ENCODE assay signal across 8 cellular contexts in genomic region chr11:118251858-118252652, GRCh38. TPM values are rescaled to one million over a fixed set of nuclear protein-coding genes. Genes with fewer than 3 reads are reported as not detected.
A peak's percentile ranks its signal among the peaks of the same experiment; 100 is the strongest.
DNase-seq lines count a peak whose midpoint lies in the region; ATAC-seq, FAIRE-seq and TF ChIP-seq lines count a peak whose summit lies in the region.

Gene MPZL3 (minus strand): TSS chr11:118252365. CDS start chr11:118252294, 71 bp downstream.

- peak; percentile 89 for FAIRE-seq in HepG2 (lab: Jason Lieb, UNC)

- peak within 1 kb of the TSS; percentile 91 for H3K9ac ChIP-seq in HepG2 (ENCODE audit: insufficient read depth, low read depth, low read length)

- H3K4me1 ChIP-seq in ACC112 (ENCODE audit: control insufficient read depth, insufficient read depth, low read length, unreplicated experiment) (no peaks in the 10 kb centered on the region), HepG2 (ENCODE audit: insufficient read depth, low read length) (peaks cover 27% of the 10 kb centered on the region)

- H3K79me2 ChIP-seq in ACC112 (ENCODE audit: control insufficient read depth, insufficient read depth, low read length, unreplicated experiment), result no peaks in the 10 kb centered on the region
- peaks cover 2% of the 10 kb centered on the region for H3K79me2 ChIP-seq in HepG2 (ENCODE audit: insufficient read depth, low read length)

- peak in 1 of 2 experiments; percentile 73; a peak in 2 of 4 replicates for TF ChIP-seq POLR2A in HepG2 (IDR thresholded peaks at IDR 0.05; ENCODE audit: insufficient read depth in 1 of 2, low read depth in 2 of 2, low read length in 2 of 2)

- 0 out of 2 replicates have a peak, but pooled peaks have one; percentile 40 for TF ChIP-seq RAD21 in HepG2 (CRISPR knock-in tag; IDR thresholded peaks at IDR 0.05)

- H3K4me3 ChIP-seq in ACC112 (ENCODE audit: low read depth, low read length) (peak within 1 kb of the TSS; percentile 73), dorsolateral prefrontal cortex (peak within 1 kb of the TSS; percentile 57 to 94 (median 78)), HepG2 (replicated peaks in 1 of 3; ENCODE audit: insufficient read depth in 1 of 3, low read depth in 2 of 3, low read length in 3 of 3) (peak within 1 kb of the TSS; percentile 88 to 98 (median 89))

- H3K9me3 ChIP-seq in HepG2 (ENCODE audit: low read length), result no peaks in the 10 kb centered on the region

- TF ChIP-seq EP300 in HepG2 (IDR thresholded peaks at IDR 0.05; ENCODE audit: low read depth in 2 of 2, low read length in 2 of 2) (no peak), HepG2 (CRISPR knock-in tag; IDR thresholded peaks at IDR 0.05; ENCODE audit: borderline replicate concordance) (no peak)

- in situ Hi-C loops in HepG2 (cut with HindIII; ENCODE audit: extremely low pct_ligation_motif_present, low pct_unique_long_range_greater_than_20kb), result loop anchor here (5.0 kb wide), 1 partner anchor 55 kb away; no protein-coding TSS in a partner anchor

- H3K4me1 Mint-ChIP-seq in activated CD4-positive, alpha-beta memory T cell treated with anti-CD3 and anti-CD28 coated beads, Interleukin-2, amount 10 ng/mL, durations not matched to agents 7 days and 5 days, result peaks cover 44% of the 10 kb centered on the region

- intact Hi-C loops in dorsolateral prefrontal cortex (cut with DNase I), result no loop called here
- intact Hi-C loops in HepG2 (cut with micrococcal nuclease; ENCODE audit: unreplicated experiment), result loop anchor here (1.0 kb wide), 1 partner anchor 40 kb away; no protein-coding TSS in a partner anchor

- TF ChIP-seq CTCF in dorsolateral prefrontal cortex (IDR thresholded peaks at IDR 0.05 in 54 of 56, conservative IDR thresholded peaks at IDR 0.05 in 2 of 56; ENCODE audit: low read depth in 1 of 56, partially characterized antibody in 56 of 56), result peak in 2 of 56 donors; percentile 9 to 11
- TF ChIP-seq CTCF in HepG2 (CRISPR knock-in tag; IDR thresholded peaks at IDR 0.05), result no peak

- WGBS in HepG2 (ENCODE audit: low lambda C conversion rate), result 12% methylated on average over 24 of the region's 33 CpGs

- peak within 1 kb of the TSS; percentile 93 for H3K27ac Mint-ChIP-seq in activated CD4-positive, alpha-beta memory T cell treated with anti-CD3 and anti-CD28 coated beads, Interleukin-2, amount 10 ng/mL, durations not matched to agents 7 days and 5 days

- H3K4me3 Mint-ChIP-seq in activated CD4-positive, alpha-beta memory T cell treated with anti-CD3 and anti-CD28 coated beads, Interleukin-2, amount 10 ng/mL, durations not matched to agents 7 days and 5 days, result peak within 1 kb of the TSS; percentile 93

- POLR2A ChIA-PET in activated CD4-positive, alpha-beta memory T cell treated with anti-CD3 and anti-CD28 coated beads, Interleukin-2, amount 10 ng/mL, durations not matched to agents 7 days and 5 days (lab: Charles Lee), result interaction anchor here (0.8 to 4.1 kb wide), 27 partner anchors 9 to 321 kb away, joined by 3 to 54 read pairs (median 6); partner anchors contain the start of genes ARCN1, CD3D, CD3E and CD3G
- POLR2A ChIA-PET in HepG2 (lab: Yijun Ruan, JAX), result interaction anchor here (1.2 to 2.8 kb wide), 9 partner anchors 8 to 107 kb away, joined by 3 to 23 read pairs (median 10); partner anchors contain the start of genes MPZL2 and UBE4A

- H3K36me3 Mint-ChIP-seq in activated CD4-positive, alpha-beta memory T cell treated with anti-CD3 and anti-CD28 coated beads, Interleukin-2, amount 10 ng/mL, durations not matched to agents 7 days and 5 days (ENCODE audit: low read depth), result peaks cover 17% of the 10 kb centered on the region

- ATAC-seq in GM19023 (IDR thresholded peaks at IDR 0.05; ENCODE audit: unreplicated experiment) (peak; percentile 67), HG03521 (IDR thresholded peaks at IDR 0.05; ENCODE audit: unreplicated experiment) (peak; percentile 71), HepG2 (peak; percentile 94)

- CTCF ChIA-PET in activated CD4-positive, alpha-beta memory T cell treated with anti-CD3 and anti-CD28 coated beads, Interleukin-2, amount 10 ng/mL, durations not matched to agents 7 days and 5 days (lab: Charles Lee), result interaction anchor here (0.9 to 3.6 kb wide), 8 partner anchors 10 to 90 kb away, joined by 3 to 34 read pairs (median 3); partner anchors contain the start of genes CD3D, JAML and MPZL2
- CTCF ChIA-PET in HepG2 (lab: Yijun Ruan, JAX; ENCODE audit: low intra/inter-chr PET ratio, low total read pairs), result no interaction called here

- no peaks in the 10 kb centered on the region for H3K36me3 ChIP-seq in ACC112 (ENCODE audit: insufficient read depth, low read length)
- H3K36me3 ChIP-seq in HepG2 (replicated peaks in 1 of 2; ENCODE audit: control insufficient read depth in 1 of 2, insufficient read depth in 2 of 2, low read length in 2 of 2), result peaks cover under 1 to 6% of the 10 kb centered on the region in 2 experiments; a peak in 1 of 5 replicates

- H3K9me3 Mint-ChIP-seq in activated CD4-positive, alpha-beta memory T cell treated with anti-CD3 and anti-CD28 coated beads, Interleukin-2, amount 10 ng/mL, durations not matched to agents 7 days and 5 days, result no peaks in the 10 kb centered on the region

- H4K20me1 ChIP-seq in HepG2 (ENCODE audit: insufficient read depth, low read length), result no peaks in the 10 kb centered on the region

- no peaks in the 10 kb centered on the region for H3K27me3 Mint-ChIP-seq in activated CD4-positive, alpha-beta memory T cell treated with anti-CD3 and anti-CD28 coated beads, Interleukin-2, amount 10 ng/mL, durations not matched to agents 7 days and 5 days

- no peak within 1 kb of the TSS for H3K27ac ChIP-seq in ACC112 (ENCODE audit: low read depth, low read length)
- H3K27ac ChIP-seq in dorsolateral prefrontal cortex, result peak within 1 kb of the TSS in 32 of 59 donors; percentile 7 to 89 (median 52)
- peak within 1 kb of the TSS; percentile 98 for H3K27ac ChIP-seq in HepG2 (ENCODE audit: extremely low read length, insufficient read depth, low read length)

- BruUV-seq in HepG2 (replicated peaks; lab: Mats Ljungman, UMichigan), result TSS peak; percentile 94

- peak within 1 kb of the TSS; percentile 61 for H2AFZ ChIP-seq in ACC112 (ENCODE audit: low read length, unreplicated experiment)
- H2AFZ ChIP-seq in HepG2 (ENCODE audit: low read length), result peak within 1 kb of the TSS; percentile 90

- peak within 1 kb of the TSS; percentile 71 for H3K4me2 ChIP-seq in HepG2 (ENCODE audit: low read depth, low read length)

- DNase-seq in NCI-H748 treated with DMSO at 0.1 percent for 48 hours (lab: John Stamatoyannopoulos, UW), result peak; percentile 82
- DNase-seq in activated CD4-positive, alpha-beta memory T cell treated with anti-CD3 and anti-CD28 coated beads, Interleukin-2, amount 10 ng/mL, durations not matched to agents 7 days and 5 days, result peak; percentile 82
- DNase-seq in dorsolateral prefrontal cortex, result peak; percentile 24 to 84 (median 58)
- DNase-seq in HepG2 (ENCODE audit: low spot score), result peak; percentile 91
- DNase-seq in stimulated activated CD4-positive, alpha-beta T cell treated with anti-CD3 and anti-CD28 coated beads, Interleukin-2, amount 100 ng/mL, for 4 hours (ENCODE audit: low read depth), result peak; percentile 79

- H3K27me3 ChIP-seq in ACC112 (ENCODE audit: insufficient read depth, low read length) (peaks cover 48% of the 10 kb centered on the region), dorsolateral prefrontal cortex (peaks cover 0 to 39% (median 3%) of the 10 kb centered on the region in 45 donors), HepG2 (ENCODE audit: control insufficient read depth in 1 of 2, insufficient read depth in 2 of 2, low read length in 2 of 2) (no peaks in the 10 kb centered on the region; a peak in 1 of 5 replicates)

TF ChIP-seq in HepG2, 621 proteins besides CTCF, POLR2A, EP300 and RAD21 (continues in another document):
- TF ChIP-seq, protein P1, sequence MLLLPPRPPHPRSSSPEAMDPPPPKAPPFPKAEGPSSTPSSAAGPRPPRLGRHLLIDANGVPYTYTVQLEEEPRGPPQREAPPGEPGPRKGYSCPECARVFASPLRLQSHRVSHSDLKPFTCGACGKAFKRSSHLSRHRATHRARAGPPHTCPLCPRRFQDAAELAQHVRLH (CRISPR knock-in tag; IDR thresholded peaks at IDR 0.05; ENCODE audit: borderline replicate concordance, low read depth), result no peak
- TF ChIP-seq MAF1 (CRISPR knock-in tag; IDR thresholded peaks at IDR 0.05; ENCODE audit: borderline replicate concordance) (no peak), RBM39 (IDR thresholded peaks at IDR 0.05; ENCODE audit: low read depth, low read length, poor library complexity, severe bottlenecking) (no peak)

RNA-seq across cellular contexts. Expression of gene MPZL3, which starts in this region (rescaled TPM):
- 10 to 100 TPM; 34.0 to 34.9 TPM for total RNA-seq in activated CD4-positive, alpha-beta memory T cell treated with anti-CD3 and anti-CD28 coated beads, Interleukin-2, amount 10 ng/mL, durations not matched to agents 7 days and 5 days
- total RNA-seq in dorsolateral prefrontal cortex (1 to 10 TPM in 50 of 120 experiments, under 1 TPM in 70; 0.24 to 2.4 (median 0.86) TPM), HepG2 (2016; rRNA removed; fragmentation: Illumina TruSeq; extraction: Trizol) (6.6 and 9.3 TPM in 2 replicates)
- total RNA-seq in HepG2 (2016; cell fraction: cytosol; rRNA removed; fragmentation: Illumina TruSeq; extraction: Trizol; ENCODE audit: low read depth), result 0.51 and 0.88 TPM in 2 replicates
- total RNA-seq in HepG2 (2016; cell fraction: insoluble cytoplasmic fraction; rRNA removed; fragmentation: Illumina TruSeq; extraction: Trizol), result 6.1 and 9.5 TPM in 2 replicates
- 3.0 and 3.4 TPM in 2 replicates for total RNA-seq in HepG2 (2016; cell fraction: membrane; rRNA removed; fragmentation: Illumina TruSeq; extraction: Trizol)
- total RNA-seq in HepG2 (2016; cell fraction: nucleus; rRNA removed; fragmentation: Illumina TruSeq; extraction: Trizol), result 7.4 and 9.6 TPM in 2 replicates
- polyA plus RNA-seq in HepG2 (2011; rRNA removed), result 4.5 and 5.3 TPM in 2 replicates
- 3.1 and 4.4 TPM in 2 replicates for polyA plus RNA-seq in HepG2 (2011; cell fraction: cytosol; rRNA removed)
- polyA plus RNA-seq in HepG2 (2011; cell fraction: nucleus; rRNA removed), result 2.5 TPM in 2 replicates
- polyA plus RNA-seq in HepG2 (2012), result 4.4 and 4.5 TPM in 2 replicates
- polyA plus RNA-seq in HepG2 (2016; cell fraction: cytosol; fragmentation: Illumina TruSeq; extraction: Trizol; ENCODE audit: low read depth), result 0.26 and 0.48 TPM in 2 replicates
- polyA plus RNA-seq in HepG2 (2016; cell fraction: insoluble cytoplasmic fraction; fragmentation: Illumina TruSeq; extraction: Trizol; ENCODE audit: low read depth), result 3.1 and 3.5 TPM in 2 replicates
- polyA plus RNA-seq in HepG2 (2016; cell fraction: membrane; fragmentation: Illumina TruSeq; extraction: Trizol; ENCODE audit: low read depth), result 1.2 TPM in 2 replicates
- 8.3 and 8.4 TPM in 2 replicates for polyA plus RNA-seq in HepG2 (2016; cell fraction: nucleus; fragmentation: Illumina TruSeq; extraction: Trizol; ENCODE audit: insufficient read depth, low read depth)
- 3.3 and 7.7 TPM in 2 replicates for polyA minus RNA-seq in HepG2 (2011; rRNA and poly(A)+ RNA removed; ENCODE audit: low replicate concordance)
- polyA minus RNA-seq in HepG2 (2011; cell fraction: cytosol; rRNA and poly(A)+ RNA removed), result 8.2 and 11.8 TPM in 2 replicates
- 3.5 and 4.4 TPM in 2 replicates for polyA minus RNA-seq in HepG2 (2011; cell fraction: nucleus; rRNA and poly(A)+ RNA removed)
